8 cellular contexts compared by ENCODE assay signal in the genomic region with DNA sequence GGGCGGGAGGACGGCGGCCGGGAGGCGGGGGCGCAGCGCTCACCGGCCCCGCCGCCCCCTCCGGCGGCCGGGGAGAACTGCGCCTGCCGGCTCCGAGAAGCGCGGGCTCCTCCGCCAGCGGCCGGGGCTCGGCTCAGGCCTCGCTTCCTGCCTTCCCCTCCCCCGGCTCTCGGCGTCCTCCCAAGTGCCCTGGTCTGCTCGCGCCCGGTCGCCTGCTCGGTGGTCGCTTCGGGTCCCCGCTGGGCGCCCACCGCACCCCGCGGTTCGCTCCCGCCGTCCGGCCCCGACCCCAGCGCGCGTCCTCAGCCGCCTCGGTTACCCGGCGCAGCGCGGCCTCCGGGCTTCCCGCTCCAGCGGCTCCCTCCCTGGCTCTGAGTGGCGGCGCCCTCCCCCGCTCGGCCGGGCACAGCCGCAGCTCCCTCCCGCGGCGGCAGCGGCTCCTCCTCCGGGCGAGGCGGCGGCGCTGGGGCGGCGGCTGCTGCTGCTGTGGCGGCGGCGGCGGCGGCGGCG. TPM values are rescaled to one million over a fixed set of nuclear protein-coding genes. Genes with fewer than 3 reads are reported as not detected.
A peak's percentile ranks its signal among the peaks of the same experiment; 100 is the strongest.
DNase-seq lines count a peak whose midpoint lies in the region; ATAC-seq, FAIRE-seq and TF ChIP-seq lines count a peak whose summit lies in the region.

No MANE protein-coding gene starts in this region.

- peaks cover 41 to 47% (median 46%) of the 10 kb centered on the region in 7 donors for H3K4me1 Mint-ChIP-seq in naive thymus-derived CD4-positive, alpha-beta T cell

- ATAC-seq in A549 (peak; percentile 6 to 47), HG02870 (IDR thresholded peaks at IDR 0.05; ENCODE audit: unreplicated experiment) (peak; percentile 17)
- peak; percentile 68 for ATAC-seq in naive thymus-derived CD4-positive, alpha-beta T cell

- TF ChIP-seq POLR2A in A549 (IDR thresholded peaks at IDR 0.05; ENCODE audit: low read length) (no peak; the same call in none of the 2 replicates), thyroid gland (IDR thresholded peaks at IDR 0.05) (peak; percentile 5 to 69)

- TF ChIP-seq EP300 in A549 (IDR thresholded peaks at IDR 0.05): no peak

- CTCF ChIA-PET in A549 (lab: Yijun Ruan, JAX): interaction anchor here (0.5 to 11.1 kb wide), 9 partner anchors 10 to 372 kb away, joined by 3 to 135 read pairs (median 4); a partner anchor contains a TSS
- CTCF ChIA-PET in naive thymus-derived CD4-positive, alpha-beta T cell (lab: Charles Lee): interaction anchor here (0.7 to 4.4 kb wide), 3 partner anchors 8 to 108 kb away, joined by 3 to 33 read pairs (median 5); no protein-coding TSS in a partner anchor

- DNase-seq in A549 (ENCODE audit: low read depth in 1 of 2, low spot score in 1 of 2) (peak; percentile 74 to 81), NCI-H748 (lab: John Stamatoyannopoulos, UW; ENCODE audit: unreplicated experiment) (peak; percentile 71), thyroid gland (peak; percentile 72 to 74)
- DNase-seq in activated CD8-positive, alpha-beta memory T cell treated with anti-CD3 and anti-CD28 coated beads, Interleukin-2, amount 50 U/mL, for 24 hours (ENCODE audit: extremely low read depth): peak; percentile 21
- peak; percentile 63 to 84 (median 79) for DNase-seq in naive thymus-derived CD4-positive, alpha-beta T cell

- 2% methylated on average over 17 of the region's 79 CpGs for WGBS in A549 (ENCODE audit: missing lambda C conversion rate)
- WGBS in esophagus, 2 donors: 1% methylated on average over 58 to 79 of the region's 79 CpGs
- WGBS in thyroid gland, 2 donors: no CpG with 5 or more reads among the region's 79 CpGs

- no peak for FAIRE-seq in A549 (lab: Jason Lieb, UNC)

- H3K36me3 Mint-ChIP-seq in naive thymus-derived CD4-positive, alpha-beta T cell: peaks cover 6 to 33% (median 15%) of the 10 kb centered on the region in 5 donors

- H3K27ac Mint-ChIP-seq in naive thymus-derived CD4-positive, alpha-beta T cell: no peak overlapping the region

- H3K9me3 ChIP-seq in A549 (no peaks in the 10 kb centered on the region), esophagus (ENCODE audit: control insufficient read depth in 2 of 2, insufficient read depth in 1 of 2, low read depth in 1 of 2, low read length in 1 of 2) (no peaks in the 10 kb centered on the region), thyroid gland (no peaks in the 10 kb centered on the region)
- H3K9me3 ChIP-seq in naive thymus-derived CD4-positive, alpha-beta T cell (ENCODE audit: control insufficient read depth in 2 of 3, low read length in 3 of 3): no peaks in the 10 kb centered on the region

- peak overlapping the region; percentile 89 for H3K4me3 ChIP-seq in A549
- peak overlapping the region; percentile 85 to 95 for H3K4me3 ChIP-seq in esophagus (ENCODE audit: low read depth in 1 of 2, low read length in 2 of 2)
- peak overlapping the region; percentile 51 for H3K4me3 ChIP-seq in naive thymus-derived CD4-positive, alpha-beta T cell (ENCODE audit: low read length)
- H3K4me3 ChIP-seq in thyroid gland (replicated peaks in 1 of 3): peak overlapping the region; percentile 48 to 88 (median 75)

- no peak; the same call in 2 of the 3 replicates for TF ChIP-seq CTCF in A549 (IDR thresholded peaks at IDR 0.05)
- TF ChIP-seq CTCF in GM12872 (IDR thresholded peaks at IDR 0.05; ENCODE audit: insufficient read depth, low read depth, low read length): peak; percentile 59; the same call in 2 of the 3 replicates
- TF ChIP-seq CTCF in thyroid gland (IDR thresholded peaks at IDR 0.05): peak in 3 of 6 experiments; percentile 53 to 70 (median 60)

- peak overlapping the region; percentile 86 for H3K4me2 ChIP-seq in A549

- intact Hi-C loops in naive thymus-derived CD4-positive, alpha-beta T cell (cut with micrococcal nuclease): loop anchor here (2.0 to 10.0 kb wide), 3 partner anchors 284 to 1096 kb away; a partner anchor contains a TSS
- intact Hi-C loops in thyroid gland (cut with DNase I): loop anchor here (2.0 kb wide), 1 partner anchor 104 kb away; no protein-coding TSS in a partner anchor

- H3K4me1 ChIP-seq in A549 (peaks cover 29% of the 10 kb centered on the region), esophagus (ENCODE audit: control insufficient read depth in 2 of 2, insufficient read depth in 2 of 2, low read length in 1 of 2) (peaks cover 4 to 15% of the 10 kb centered on the region in 2 donors), thyroid gland (peaks cover 26 to 35% of the 10 kb centered on the region in 2 donors)
- H3K4me1 ChIP-seq in naive thymus-derived CD4-positive, alpha-beta T cell (ENCODE audit: control insufficient read depth in 2 of 2, insufficient read depth in 2 of 2, low read length in 2 of 2): peaks cover 36 to 38% of the 10 kb centered on the region in 2 donors

- H3K4me3 Mint-ChIP-seq in naive thymus-derived CD4-positive, alpha-beta T cell: peak overlapping the region in 6 of 10 donors; percentile 9 to 94 (median 32)

- H3K27me3 Mint-ChIP-seq in naive thymus-derived CD4-positive, alpha-beta T cell: no peaks in the 10 kb centered on the region

- H3K27ac ChIP-seq in A549 (peak overlapping the region; percentile 97 to 99), esophagus (ENCODE audit: low read depth in 2 of 2, low read length in 1 of 2) (peak overlapping the region; percentile 99 to 100), thyroid gland (peak overlapping the region; percentile 97 to 99 (median 98))
- peak overlapping the region; percentile 90 for H3K27ac ChIP-seq in naive thymus-derived CD4-positive, alpha-beta T cell (ENCODE audit: low read depth, low read length)

- H3K36me3 ChIP-seq in esophagus (ENCODE audit: control insufficient read depth in 2 of 2, insufficient read depth in 2 of 2, low read length in 1 of 2) (peaks cover 8 to 27% of the 10 kb centered on the region in 2 donors), thyroid gland (peaks cover 24 to 27% of the 10 kb centered on the region in 2 donors)
- H3K36me3 ChIP-seq in naive thymus-derived CD4-positive, alpha-beta T cell (ENCODE audit: control insufficient read depth in 2 of 3, insufficient read depth in 3 of 3, low read length in 3 of 3): peaks cover 5 to 32% (median 19%) of the 10 kb centered on the region in 3 experiments

- TF ChIP-seq RAD21 in A549 (conservative IDR thresholded peaks at IDR 0.05 in 1 of 2, IDR thresholded peaks at IDR 0.05 in 1 of 2): no peak

- peaks cover 0 to 8% (median 0%) of the 10 kb centered on the region in 11 donors for H3K9me3 Mint-ChIP-seq in naive thymus-derived CD4-positive, alpha-beta T cell

- H3K27me3 ChIP-seq in esophagus (ENCODE audit: control insufficient read depth in 1 of 2, insufficient read depth in 2 of 2, low read length in 2 of 2) (no peaks in the 10 kb centered on the region), thyroid gland (no peaks in the 10 kb centered on the region)
- H3K27me3 ChIP-seq in naive thymus-derived CD4-positive, alpha-beta T cell (ENCODE audit: control insufficient read depth in 2 of 2, insufficient read depth in 2 of 2, low read length in 2 of 2): no peaks in the 10 kb centered on the region

- POLR2A ChIA-PET in A549 (lab: Yijun Ruan, JAX): interaction anchor here (0.6 to 1.7 kb wide), 7 partner anchors 10 to 140 kb away, joined by 3 to 7 read pairs (median 4); a partner anchor contains a TSS
- POLR2A ChIA-PET in naive thymus-derived CD4-positive, alpha-beta T cell (lab: Charles Lee): interaction anchor here (0.8 to 14.1 kb wide), 11 partner anchors 10 to 112 kb away, joined by 3 to 319 read pairs (median 23); a partner anchor contains a TSS

RNA-seq across cellular contexts. Expression of a gene that starts 0.3 kb away (rescaled TPM):
- polyA plus RNA-seq in A549 (2011; rRNA removed) (39.8 and 44.0 TPM in 2 replicates), A549 (2017; fragmentation: RNase III; extraction: RNeasy Plus Mini Kit Qiagen cat#74134 plus additional on column Dnase treatment) (75.0 to 76.2 TPM (median 75.5 TPM) in 3 replicates), esophagus (10 to 100 TPM; 30.3 to 35.2 TPM)
- 37.0 and 41.6 TPM in 2 replicates for polyA plus RNA-seq in A549 (2012; cell fraction: cytosol; rRNA removed)
- polyA plus RNA-seq in A549 (2012; cell fraction: nucleus; rRNA removed): 36.1 and 47.3 TPM in 2 replicates
- 28.2 and 29.7 TPM in 2 replicates for polyA minus RNA-seq in A549 (2011; rRNA and poly(A)+ RNA removed)
- 100 to 1,000 TPM; 126 to 303 (median 175) TPM for total RNA-seq in naive thymus-derived CD4-positive, alpha-beta T cell
- 10 to 100 TPM; 49.0 to 84.7 TPM for polyA plus RNA-seq in naive thymus-derived CD4-positive, alpha-beta T cell
- total RNA-seq in thyroid gland: 10 to 100 TPM; 63.6 to 97.4 (median 89.5) TPM

RNA-seq across cellular contexts. Expression of a gene that starts 19.5 kb away (rescaled TPM):
- polyA plus RNA-seq in A549 (2011; rRNA removed): 65.7 and 72.7 TPM in 2 replicates
- polyA plus RNA-seq in A549 (2012; cell fraction: cytosol; rRNA removed): 39.3 and 52.4 TPM in 2 replicates
- polyA plus RNA-seq in A549 (2012; cell fraction: nucleus; rRNA removed): 84.7 and 105 TPM in 2 replicates
- 54.0 to 66.2 TPM (median 60.5 TPM) in 3 replicates for polyA plus RNA-seq in A549 (2017; fragmentation: RNase III; extraction: RNeasy Plus Mini Kit Qiagen cat#74134 plus additional on column Dnase treatment)
- polyA minus RNA-seq in A549 (2011; rRNA and poly(A)+ RNA removed): 67.2 and 79.1 TPM in 2 replicates
- 10 to 100 TPM; 32.9 to 44.3 TPM for polyA plus RNA-seq in esophagus
- total RNA-seq in naive thymus-derived CD4-positive, alpha-beta T cell: 100 to 1,000 TPM in 4 of 5 experiments, 10 to 100 TPM in 1; 93.5 to 130 (median 124) TPM
- 10 to 100 TPM; 10.5 to 18.1 TPM for polyA plus RNA-seq in naive thymus-derived CD4-positive, alpha-beta T cell
- 10 to 100 TPM; 52.4 to 64.5 (median 58.0) TPM for total RNA-seq in thyroid gland

RNA-seq across cellular contexts. Expression of a gene that starts 32.4 kb away (rescaled TPM):
- polyA plus RNA-seq in A549 (2011; rRNA removed): 36.2 and 43.3 TPM in 2 replicates
- polyA plus RNA-seq in A549 (2012; cell fraction: cytosol; rRNA removed): 37.3 and 45.4 TPM in 2 replicates
- 104 and 115 TPM in 2 replicates for polyA plus RNA-seq in A549 (2012; cell fraction: nucleus; rRNA removed)
- 37.6 to 44.4 TPM (median 42.0 TPM) in 3 replicates for polyA plus RNA-seq in A549 (2017; fragmentation: RNase III; extraction: RNeasy Plus Mini Kit Qiagen cat#74134 plus additional on column Dnase treatment)
- 29.9 and 32.2 TPM in 2 replicates for polyA minus RNA-seq in A549 (2011; rRNA and poly(A)+ RNA removed)
- 10 to 100 TPM; 25.2 to 37.5 TPM for polyA plus RNA-seq in esophagus
- 10 to 100 TPM; 34.9 to 56.0 (median 41.6) TPM for total RNA-seq in naive thymus-derived CD4-positive, alpha-beta T cell
- 10 to 100 TPM; 21.8 to 24.4 TPM for polyA plus RNA-seq in naive thymus-derived CD4-positive, alpha-beta T cell
- total RNA-seq in thyroid gland: 10 to 100 TPM; 30.6 to 50.5 (median 44.6) TPM

RNA-seq across cellular contexts. Expression of a gene that starts 48.7 kb away (rescaled TPM):
- polyA plus RNA-seq in A549 (2011; rRNA removed) (0.05 TPM in 1 of 2 replicates, not detected in the other), A549 (2017; fragmentation: RNase III; extraction: RNeasy Plus Mini Kit Qiagen cat#74134 plus additional on column Dnase treatment) (0.12 to 0.16 TPM (median 0.15 TPM) in 3 replicates), esophagus (under 1 TPM; 0.18 to 0.19 TPM)
- polyA plus RNA-seq in A549 (2012; cell fraction: cytosol; rRNA removed): 0.04 and 0.06 TPM in 2 replicates
- polyA plus RNA-seq in A549 (2012; cell fraction: nucleus; rRNA removed): 0.67 and 0.69 TPM in 2 replicates
- polyA minus RNA-seq in A549 (2011; rRNA and poly(A)+ RNA removed): not detected in 2 replicates
- total RNA-seq in naive thymus-derived CD4-positive, alpha-beta T cell: under 1 TPM in 1 of 5 experiments, not detected in 4; 0.34 TPM
- under 1 TPM in 1 of 2 donors, not detected in 1; 0.08 TPM for polyA plus RNA-seq in naive thymus-derived CD4-positive, alpha-beta T cell
- 1 to 10 TPM; 1.4 to 2.4 (median 1.7) TPM for total RNA-seq in thyroid gland

RNA-seq across cellular contexts. Expression of a gene that starts 48.8 kb away (rescaled TPM):
- polyA plus RNA-seq in A549 (2011; rRNA removed): 0.03 TPM in 1 of 2 replicates, not detected in the other
- polyA plus RNA-seq in A549 (2012; cell fraction: cytosol; rRNA removed): 0.01 TPM in 1 of 2 replicates, not detected in the other
- 0.02 and 0.21 TPM in 2 replicates for polyA plus RNA-seq in A549 (2012; cell fraction: nucleus; rRNA removed)
- polyA plus RNA-seq in A549 (2017; fragmentation: RNase III; extraction: RNeasy Plus Mini Kit Qiagen cat#74134 plus additional on column Dnase treatment): not detected in 3 replicates
- polyA minus RNA-seq in A549 (2011; rRNA and poly(A)+ RNA removed): not detected in 2 replicates
- polyA plus RNA-seq in esophagus: not detected
- under 1 TPM in 1 of 5 experiments, not detected in 4; 0.15 TPM for total RNA-seq in naive thymus-derived CD4-positive, alpha-beta T cell
- not detected for polyA plus RNA-seq in naive thymus-derived CD4-positive, alpha-beta T cell
- total RNA-seq in thyroid gland: under 1 TPM in 2 of 4 donors, not detected in 2; 0.15 to 0.78 TPM

Comparison
In these comparisons a context has a peak if more than half of its experiments do, and no peak if none do; other contexts are left out.
1. Peak in every context shown above with its lines: DNase-seq, ATAC-seq, H3K4me3 ChIP-seq and H3K27ac ChIP-seq.
2. ATAC-seq: peak in every context shown above with its lines; median percentile 68 in naive thymus-derived CD4-positive, alpha-beta T cell; 26 in A549; 17 in HG02870.
3. DNase-seq: peak in every context shown above with its lines; median percentile 79 in naive thymus-derived CD4-positive, alpha-beta T cell; 78 in A549; 73 in thyroid gland; 71 in NCI-H748; 21 in activated CD8-positive, alpha-beta memory T cell treated with anti-CD3 and anti-CD28 coated beads, Interleukin-2, amount 50 U/mL, for 24 hours.